ENCODE assay signal across 33 cellular contexts in the genomic region with DNA sequence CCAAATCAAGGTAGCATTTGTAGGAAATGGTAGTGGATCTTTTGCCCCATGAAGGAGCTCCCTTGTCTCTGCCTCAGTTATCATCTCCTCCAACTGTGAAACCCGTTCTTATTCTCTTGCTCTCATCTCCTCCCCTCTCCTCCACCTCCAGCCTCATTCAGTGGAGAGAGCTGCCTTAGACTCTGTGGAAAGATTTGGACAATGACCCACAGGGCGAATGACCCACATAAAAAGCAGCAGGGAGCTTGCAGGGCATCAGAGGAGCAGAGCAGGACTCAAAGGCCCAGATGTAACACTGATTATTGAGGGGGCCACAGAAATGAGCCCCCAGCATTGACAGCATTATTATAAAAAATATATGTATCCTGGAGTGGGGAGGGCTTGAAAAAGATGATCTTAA.
"Had no signal": no experiment of that assay in that cellular context is flagged by ENCODE, and none has a peak within 500 bp of the region (broad histone marks: within the 10 kb centered on the region; RNA-seq: fewer than 3 reads in every experiment).

No MANE protein-coding gene starts in this region.

- H3K27ac Mint-ChIP-seq: activated CD4-positive, alpha-beta memory T cell treated with anti-CD3 and anti-CD28 coated beads for 36 hours; activated CD4-positive, alpha-beta T cell treated with anti-CD3 and anti-CD28 coated beads for 36 hours; activated CD4-positive, alpha-beta T cell treated with anti-CD3 and anti-CD28 coated beads, Interleukin-2, amount 10 ng/mL, durations not matched to agents 24 days and 14 days; activated CD8-positive, alpha-beta memory T cell treated with anti-CD3 and anti-CD28 coated beads, Interleukin-2, amount 10 ng/mL, durations not matched to agents 7 days and 5 days; activated CD8-positive, alpha-beta T cell treated with anti-CD3 and anti-CD28 coated beads, Interleukin-2, amount 10 ng/mL, durations not matched to agents 7 days and 5 days; activated naive CD8-positive, alpha-beta T cell; activated T-helper 17 cell treated with anti-CD3 and anti-CD28 coated beads, Interleukin-2, amount 50 U/mL, for 72 hours; brain had no signal

- H3K27ac ChIP-seq: breast epithelium, cardiac muscle cell, epithelial cell of prostate, esophagus squamous epithelium, gastroesophageal sphincter, heart right ventricle, hepatocyte had no signal

- H3K79me2 ChIP-seq: hepatocyte had no signal

- H2AFZ ChIP-seq: hepatocyte had no signal

- ATAC-seq: activated CD4-positive, alpha-beta T cell treated with anti-CD3 and anti-CD28 coated beads for 36 hours; activated CD8-positive, alpha-beta memory T cell treated with anti-CD3 and anti-CD28 coated beads, Interleukin-2, amount 10 ng/mL, durations not matched to agents 7 days and 5 days; activated CD8-positive, alpha-beta T cell treated with anti-CD3 and anti-CD28 coated beads, Interleukin-2, amount 10 ng/mL, durations not matched to agents 7 days and 5 days; activated T-helper 17 cell treated with anti-CD3 and anti-CD28 coated beads, Interleukin-2, amount 50 U/mL, for 72 hours; effector memory CD8-positive, alpha-beta T cell; gastroesophageal sphincter; heart right ventricle had no signal

- H3K4me1 Mint-ChIP-seq: activated CD4-positive, alpha-beta T cell treated with anti-CD3 and anti-CD28 coated beads for 36 hours; activated CD4-positive, alpha-beta T cell treated with anti-CD3 and anti-CD28 coated beads, Interleukin-2, amount 10 ng/mL, durations not matched to agents 24 days and 14 days; activated T-helper 17 cell treated with anti-CD3 and anti-CD28 coated beads, Interleukin-2, amount 50 U/mL, for 72 hours; brain had no signal

- H3K27me3 ChIP-seq: breast epithelium, cardiac muscle cell, esophagus squamous epithelium, gastroesophageal sphincter, heart right ventricle, hepatocyte had no signal

- H3K4me1 ChIP-seq: breast epithelium, esophagus squamous epithelium, gastroesophageal sphincter, heart right ventricle had no signal

- H3K9me3 ChIP-seq: breast epithelium, esophagus squamous epithelium, gastroesophageal sphincter had no signal

- H3K4me2 ChIP-seq: hepatocyte had no signal

- H3K36me3 ChIP-seq: breast epithelium, cardiac muscle cell, esophagus squamous epithelium, gastroesophageal sphincter, heart right ventricle had no signal

- H3K4me3 Mint-ChIP-seq: activated CD4-positive, alpha-beta memory T cell treated with anti-CD3 and anti-CD28 coated beads for 36 hours; activated CD4-positive, alpha-beta T cell treated with anti-CD3 and anti-CD28 coated beads for 36 hours; activated CD4-positive, alpha-beta T cell treated with anti-CD3 and anti-CD28 coated beads, Interleukin-2, amount 10 ng/mL, durations not matched to agents 24 days and 14 days; activated CD8-positive, alpha-beta memory T cell treated with anti-CD3 and anti-CD28 coated beads, Interleukin-2, amount 10 ng/mL, durations not matched to agents 7 days and 5 days; activated CD8-positive, alpha-beta T cell treated with anti-CD3 and anti-CD28 coated beads, Interleukin-2, amount 10 ng/mL, durations not matched to agents 7 days and 5 days; activated naive CD8-positive, alpha-beta T cell; activated T-helper 17 cell treated with anti-CD3 and anti-CD28 coated beads, Interleukin-2, amount 50 U/mL, for 72 hours; brain; effector memory CD8-positive, alpha-beta T cell had no signal

- DNase-seq: activated CD4-positive, alpha-beta memory T cell treated with anti-CD3 and anti-CD28 coated beads for 36 hours; activated CD4-positive, alpha-beta T cell treated with anti-CD3 and anti-CD28 coated beads for 36 hours; activated CD4-positive, alpha-beta T cell treated with anti-CD3 and anti-CD28 coated beads, Interleukin-2, amount 10 ng/mL, durations not matched to agents 24 days and 14 days; activated CD4-positive, CD25-positive, alpha-beta regulatory T cell; activated CD4-positive, CD25-positive, alpha-beta regulatory T cell treated with anti-CD3 and anti-CD28 coated beads, Interleukin-2, amount 50 U/mL, for 72 hours; activated CD8-positive, alpha-beta memory T cell treated with anti-CD3 and anti-CD28 coated beads, Interleukin-2, amount 10 ng/mL, durations not matched to agents 7 days and 5 days; activated CD8-positive, alpha-beta memory T cell treated with anti-CD3 and anti-CD28 coated beads, Interleukin-2, amount 50 U/mL, for 4 hours; activated CD8-positive, alpha-beta T cell treated with anti-CD3 and anti-CD28 coated beads, Interleukin-2, amount 10 ng/mL, durations not matched to agents 7 days and 5 days; activated effector memory CD4-positive, alpha-beta T cell treated with Interleukin-2 at 50 U/mL for 16 hours; activated gamma-delta T cell treated with Interleukin-2 at 50 U/mL for 16 hours; activated naive CD4-positive, alpha-beta T cell treated with anti-CD3 and anti-CD28 coated beads, Interleukin-2, amount 50 U/mL, for 16 hours; activated naive CD4-positive, alpha-beta T cell treated with Interleukin-2 at 50 U/mL for 16 hours; activated T-cell treated with anti-CD3 and anti-CD28 coated beads, Interleukin-2, amount 50 U/mL, for 1 hour; amniotic stem cell; aorta; central memory CD4-positive, alpha-beta T cell; cortex of kidney; dermis blood vessel endothelial cell; effector CD4-positive, alpha-beta T cell; effector memory CD8-positive, alpha-beta T cell; esophagus squamous epithelium; foreskin melanocyte; heart right ventricle; T-helper 1 cell; T-helper 2 cell had no signal

- H3K4me3 ChIP-seq: breast epithelium, cardiac muscle cell, esophagus squamous epithelium, gastroesophageal sphincter, heart right ventricle, hepatocyte had no signal

- H3K9me3 Mint-ChIP-seq: activated CD4-positive, alpha-beta memory T cell treated with anti-CD3 and anti-CD28 coated beads for 36 hours; activated T-helper 17 cell treated with anti-CD3 and anti-CD28 coated beads, Interleukin-2, amount 50 U/mL, for 72 hours; effector memory CD8-positive, alpha-beta T cell had no signal

- H3K27me3 Mint-ChIP-seq: activated CD4-positive, alpha-beta memory T cell treated with anti-CD3 and anti-CD28 coated beads for 36 hours; activated CD4-positive, alpha-beta T cell treated with anti-CD3 and anti-CD28 coated beads for 36 hours; activated CD4-positive, alpha-beta T cell treated with anti-CD3 and anti-CD28 coated beads, Interleukin-2, amount 10 ng/mL, durations not matched to agents 24 days and 14 days; activated CD8-positive, alpha-beta memory T cell treated with anti-CD3 and anti-CD28 coated beads, Interleukin-2, amount 10 ng/mL, durations not matched to agents 7 days and 5 days; activated naive CD8-positive, alpha-beta T cell; activated T-helper 17 cell treated with anti-CD3 and anti-CD28 coated beads, Interleukin-2, amount 50 U/mL, for 72 hours; effector memory CD8-positive, alpha-beta T cell had no signal
